ENCODE assay signal across 27 cellular contexts in the genomic region with DNA sequence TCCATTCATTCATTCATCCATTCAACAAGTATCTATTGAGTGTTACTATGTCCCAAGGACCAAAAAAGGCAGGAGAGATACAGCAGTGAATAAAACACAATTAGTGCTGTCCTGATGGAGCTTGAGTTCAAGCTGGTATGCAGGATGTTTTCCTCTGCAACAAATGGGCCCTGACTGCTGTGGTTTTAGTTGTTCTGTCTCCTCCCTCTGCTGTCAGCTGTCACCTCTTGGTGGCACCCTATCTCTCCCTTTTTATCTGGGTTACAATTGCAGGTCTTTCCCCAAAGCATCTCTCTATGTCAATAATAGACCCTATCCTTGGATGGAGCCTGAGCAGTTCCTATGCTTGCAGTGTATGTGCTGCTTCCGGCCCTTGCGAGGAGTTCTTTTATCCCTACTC.
DNase-seq lines count a peak whose midpoint lies in the region; ATAC-seq and TF ChIP-seq lines count a peak whose summit lies in the region.
"Had no signal": no experiment of that assay in that cellular context is flagged by ENCODE, and none has a peak within 500 bp of the region (broad histone marks: within the 10 kb centered on the region; RNA-seq: fewer than 3 reads in every experiment).

No MANE protein-coding gene starts in this region.

- no peak overlapping the region for H3K27ac Mint-ChIP-seq in activated CD4-positive, alpha-beta T cell treated with anti-CD3 and anti-CD28 coated beads, Interleukin-2, amount 10 ng/mL, durations not matched to agents 7 days and 5 days
- H3K27ac Mint-ChIP-seq in neural progenitor cell = no peak overlapping the region
- H3K27ac Mint-ChIP-seq: activated B cell treated with CpG ODN at 0.5 μM for 24 hours; dendritic cell treated with granulocyte-macrophage colony-stimulating factor and Interleukin-4, amounts not matched to agents 40 ng/mL and 50 ng/mL, for 4 days; progenitor cell of endocrine pancreas had no signal

- DNase-seq in activated CD4-positive, alpha-beta T cell treated with anti-CD3 and anti-CD28 coated beads, Interleukin-2, amount 10 ng/mL, durations not matched to agents 7 days and 5 days = peak; percentile 29
- no peak for DNase-seq in activated CD4-positive, alpha-beta T cell treated with anti-CD3 and anti-CD28 coated beads, Interleukin-2, amount 50 U/mL, for 48 hours
- peak; percentile 19 for DNase-seq in NAMALWA (ENCODE audit: low spot score)
- no peak for DNase-seq in WERI-Rb-1
- DNase-seq in neural progenitor cell (ENCODE audit: low spot score) = peak; percentile 15
- DNase-seq in DMS53 treated with DMSO at 0.1 percent for 48 hours (lab: John Stamatoyannopoulos, UW; ENCODE audit: unreplicated experiment) = no peak
- no peak for DNase-seq in Right ventricle myocardium superior
- DNase-seq: ACHN; activated B cell treated with CpG ODN at 0.5 μM for 24 hours; activated effector memory CD4-positive, alpha-beta T cell treated with Interleukin-2 at 50 U/mL for 16 hours; activated T-cell treated with anti-CD3 and anti-CD28 coated beads for 4 hours; COR-L47; DMS79; esophagus squamous epithelium; foreskin melanocyte; mammary epithelial cell; MV-4-11; NCI-H2227 treated with DMSO at 0.1 percent for 48 hours; NCI-H526 treated with DMSO at 0.1 percent for 48 hours; SW 1271 had no signal

- peaks cover 2% of the 10 kb centered on the region for H3K27me3 Mint-ChIP-seq in activated CD4-positive, alpha-beta T cell treated with anti-CD3 and anti-CD28 coated beads, Interleukin-2, amount 10 ng/mL, durations not matched to agents 7 days and 5 days
- H3K27me3 Mint-ChIP-seq in neural progenitor cell (ENCODE audit: insufficient read depth, low read depth) = peaks cover 9% of the 10 kb centered on the region
- H3K27me3 Mint-ChIP-seq: progenitor cell of endocrine pancreas had no signal

- no peak for ATAC-seq in HG02642 (IDR thresholded peaks at IDR 0.05; ENCODE audit: poor library complexity, unreplicated experiment)
- no peak for ATAC-seq in Right ventricle myocardium superior (ENCODE audit: poor library complexity)
- ATAC-seq: Right ventricle myocardium inferior had no signal

- no peaks in the 10 kb centered on the region for H3K79me2 ChIP-seq in neural progenitor cell (ENCODE audit: low read depth)

- no peaks in the 10 kb centered on the region for H3K9me3 Mint-ChIP-seq in activated CD4-positive, alpha-beta T cell treated with anti-CD3 and anti-CD28 coated beads, Interleukin-2, amount 10 ng/mL, durations not matched to agents 7 days and 5 days
- H3K9me3 Mint-ChIP-seq in neural progenitor cell = no peaks in the 10 kb centered on the region
- H3K9me3 Mint-ChIP-seq: activated B cell treated with CpG ODN at 0.5 μM for 24 hours; dendritic cell treated with granulocyte-macrophage colony-stimulating factor and Interleukin-4, amounts not matched to agents 40 ng/mL and 50 ng/mL, for 4 days had no signal

- intact Hi-C loops in Right ventricle myocardium superior (cut with DNase I) = loop anchor here (10.0 kb wide), 1 partner anchor 603 kb away; no protein-coding TSS in a partner anchor

- H3K4me1 ChIP-seq in neural progenitor cell = no peaks in the 10 kb centered on the region

- no peaks in the 10 kb centered on the region for H3K36me3 ChIP-seq in WERI-Rb-1
- H3K36me3 ChIP-seq in neural progenitor cell = no peaks in the 10 kb centered on the region
- H3K36me3 ChIP-seq: BLaER1 treated with 17β-estradiol and CSF1 and Interleukin-3, amounts not matched to agents 10 nM and 100 nM; esophagus squamous epithelium; HAP-1 had no signal

- H3K9me3 ChIP-seq in WERI-Rb-1 (ENCODE audit: severe bottlenecking) (no peaks in the 10 kb centered on the region), neural progenitor cell (ENCODE audit: low read depth) (no peaks in the 10 kb centered on the region)
- H3K9me3 ChIP-seq: BLaER1 treated with 17β-estradiol and CSF1 and Interleukin-3, amounts not matched to agents 10 nM and 100 nM; esophagus squamous epithelium; HAP-1 had no signal

- CTCF ChIA-PET in activated CD4-positive, alpha-beta T cell treated with anti-CD3 and anti-CD28 coated beads, Interleukin-2, amount 10 ng/mL, durations not matched to agents 7 days and 5 days (lab: Charles Lee) = no interaction called here

- H2AFZ ChIP-seq in neural progenitor cell (replicated peaks) = no peak overlapping the region

- no peaks in the 10 kb centered on the region for H4K20me1 ChIP-seq in neural progenitor cell (ENCODE audit: low read depth)
- H4K20me1 ChIP-seq: BLaER1 treated with 17β-estradiol and CSF1 and Interleukin-3, amounts not matched to agents 10 nM and 100 nM had no signal

- POLR2A ChIA-PET in activated CD4-positive, alpha-beta T cell treated with anti-CD3 and anti-CD28 coated beads, Interleukin-2, amount 10 ng/mL, durations not matched to agents 7 days and 5 days (lab: Charles Lee) = no interaction called here

- no peaks in the 10 kb centered on the region for H3F3A ChIP-seq in neural progenitor cell (ENCODE audit: low read depth)

- no peak overlapping the region for H3K4me3 ChIP-seq in WERI-Rb-1 (ENCODE audit: low read depth, low read length)
- H3K4me3 ChIP-seq in neural progenitor cell = no peak overlapping the region
- H3K4me3 ChIP-seq: BLaER1 treated with 17β-estradiol and CSF1 and Interleukin-3, amounts not matched to agents 10 nM and 100 nM; esophagus squamous epithelium; HAP-1 had no signal

- no peak overlapping the region for H3K4me3 Mint-ChIP-seq in activated CD4-positive, alpha-beta T cell treated with anti-CD3 and anti-CD28 coated beads, Interleukin-2, amount 10 ng/mL, durations not matched to agents 7 days and 5 days
- H3K4me3 Mint-ChIP-seq in neural progenitor cell = no peak overlapping the region
- H3K4me3 Mint-ChIP-seq: activated B cell treated with CpG ODN at 0.5 μM for 24 hours; dendritic cell treated with granulocyte-macrophage colony-stimulating factor and Interleukin-4, amounts not matched to agents 40 ng/mL and 50 ng/mL, for 4 days had no signal

- H3K27me3 ChIP-seq in WERI-Rb-1 (ENCODE audit: insufficient read depth, low read depth, severe bottlenecking) (no peaks in the 10 kb centered on the region), neural progenitor cell (peaks cover 7% of the 10 kb centered on the region)

- H3K4me2 ChIP-seq in neural progenitor cell = no peak overlapping the region
- H3K4me2 ChIP-seq: BLaER1 treated with 17β-estradiol and CSF1 and Interleukin-3, amounts not matched to agents 10 nM and 100 nM; KMS-11 had no signal

- H3K4me1 Mint-ChIP-seq in activated CD4-positive, alpha-beta T cell treated with anti-CD3 and anti-CD28 coated beads, Interleukin-2, amount 10 ng/mL, durations not matched to agents 7 days and 5 days = peaks cover 8% of the 10 kb centered on the region
- peaks cover 10% of the 10 kb centered on the region for H3K4me1 Mint-ChIP-seq in neural progenitor cell

- no peak overlapping the region for H3K9ac ChIP-seq in neural progenitor cell
- H3K9ac ChIP-seq: BLaER1 treated with 17β-estradiol and CSF1 and Interleukin-3, amounts not matched to agents 10 nM and 100 nM; KMS-11 had no signal

- TF ChIP-seq CTCF in WERI-Rb-1 (IDR thresholded peaks at IDR 0.05; ENCODE audit: low read depth, low read length) (peak; percentile 22; the same call in 1 of the 2 replicates), neural progenitor cell (IDR thresholded peaks at IDR 0.05) (peak; percentile 15)

- H3K27ac ChIP-seq in WERI-Rb-1 = no peak overlapping the region
- no peak overlapping the region for H3K27ac ChIP-seq in neural progenitor cell
- H3K27ac ChIP-seq: BLaER1 treated with 17β-estradiol and CSF1 and Interleukin-3, amounts not matched to agents 10 nM and 100 nM; esophagus squamous epithelium; KMS-11 had no signal

- no peaks in the 10 kb centered on the region for H3K36me3 Mint-ChIP-seq in activated CD4-positive, alpha-beta T cell treated with anti-CD3 and anti-CD28 coated beads, Interleukin-2, amount 10 ng/mL, durations not matched to agents 7 days and 5 days (ENCODE audit: low read depth)
- H3K36me3 Mint-ChIP-seq in neural progenitor cell = no peaks in the 10 kb centered on the region

Comparison
In these comparisons a context has a peak if more than half of its experiments do, and no peak if none do; other contexts are left out.
1. DNase-seq: peak in activated CD4-positive, alpha-beta T cell treated with anti-CD3 and anti-CD28 coated beads, Interleukin-2, amount 10 ng/mL, durations not matched to agents 7 days and 5 days (single experiment), NAMALWA (single experiment) and neural progenitor cell (single experiment); none in activated CD4-positive, alpha-beta T cell treated with anti-CD3 and anti-CD28 coated beads, Interleukin-2, amount 50 U/mL, for 48 hours (0 of 2), WERI-Rb-1 (single experiment), DMS53 treated with DMSO at 0.1 percent for 48 hours (single experiment) and Right ventricle myocardium superior (single experiment).